ENCODE assay signal across 25 cellular contexts in genomic region chr1:54745274-54745673, GRCh38. TPM values are rescaled to one million over a fixed set of nuclear protein-coding genes. Genes with fewer than 3 reads are reported as not detected.
"Had no signal": no experiment of that assay in that cellular context is flagged by ENCODE, and none has a peak within 500 bp of the region (broad histone marks: within the 10 kb centered on the region; RNA-seq: fewer than 3 reads in every experiment).

No MANE protein-coding gene starts in this region.

- H3K27ac ChIP-seq: Peyer's patch, SJSA1, SK-N-MC had no signal

- DNase-seq: IMR-90, Karpas-422, KG1, MG63, NCI-H1092, NCI-H1105 treated with DMSO at 0.1 percent for 48 hours, NCI-H1417 treated with DMSO at 0.1 percent for 48 hours, NCI-H146, NCI-H1694 treated with DMSO at 0.1 percent for 48 hours, NCI-H1930, NCI-H2081, NCI-H2107, NCI-H2227 treated with DMSO at 0.1 percent for 48 hours, NCI-H524, NCI-H526 treated with DMSO at 0.1 percent for 48 hours, NCI-H748 treated with DMSO at 0.1 percent for 48 hours, Peyer's patch, Right ventricle myocardium superior, SIG-M5 had no signal

- H3K4me1 ChIP-seq: Peyer's patch, SJSA1 had no signal

- FAIRE-seq: HepG2 had no signal

- H3K4me3 ChIP-seq: MG63, Peyer's patch, SJSA1, SK-N-MC had no signal

- H3K9me3 ChIP-seq: MG63, Peyer's patch, SJSA1 had no signal

- ATAC-seq: HepG2 had no signal

- H3K27me3 ChIP-seq: MG63, Peyer's patch, SJSA1 had no signal

RNA-seq across cellular contexts. Expression of gene TTC22, which starts 55.8 kb away (rescaled TPM):
- total RNA-seq: HepG2, HT1080, IMR-90, NCI-H460, Right ventricle myocardium superior, RPMI7951, SJSA1 had no signal
- polyA plus RNA-seq: HepG2, IMR-90 had no signal
